In the genomic region with DNA sequence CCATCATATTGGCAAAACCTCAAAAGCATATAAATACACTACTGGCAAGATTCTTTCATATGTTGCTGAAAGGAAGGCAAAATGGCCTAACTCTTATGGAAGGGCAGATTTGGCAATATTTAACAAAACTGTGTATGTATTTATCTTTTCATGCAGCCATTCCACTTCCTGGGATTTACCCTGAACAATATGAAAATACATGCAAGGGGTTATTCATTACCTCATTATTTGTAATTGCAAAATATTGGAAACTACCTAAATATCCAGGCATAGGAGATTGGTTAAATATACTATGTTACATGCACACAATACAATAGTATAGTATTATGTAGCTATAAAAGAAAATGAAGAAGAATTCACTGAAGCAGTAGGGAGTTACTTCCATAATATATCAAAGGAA, we compare ENCODE assay signal across 1 cellular context.
TF ChIP-seq lines count a peak whose summit lies in the region.

No MANE protein-coding gene starts in this region.

TF ChIP-seq in SK-N-SH treated with all-trans-retinoic acid at 6 μM for 48 hours, 23 proteins besides CTCF, POLR2A, EP300 and RAD21 (continued from another document):
- TF ChIP-seq, protein P1, sequence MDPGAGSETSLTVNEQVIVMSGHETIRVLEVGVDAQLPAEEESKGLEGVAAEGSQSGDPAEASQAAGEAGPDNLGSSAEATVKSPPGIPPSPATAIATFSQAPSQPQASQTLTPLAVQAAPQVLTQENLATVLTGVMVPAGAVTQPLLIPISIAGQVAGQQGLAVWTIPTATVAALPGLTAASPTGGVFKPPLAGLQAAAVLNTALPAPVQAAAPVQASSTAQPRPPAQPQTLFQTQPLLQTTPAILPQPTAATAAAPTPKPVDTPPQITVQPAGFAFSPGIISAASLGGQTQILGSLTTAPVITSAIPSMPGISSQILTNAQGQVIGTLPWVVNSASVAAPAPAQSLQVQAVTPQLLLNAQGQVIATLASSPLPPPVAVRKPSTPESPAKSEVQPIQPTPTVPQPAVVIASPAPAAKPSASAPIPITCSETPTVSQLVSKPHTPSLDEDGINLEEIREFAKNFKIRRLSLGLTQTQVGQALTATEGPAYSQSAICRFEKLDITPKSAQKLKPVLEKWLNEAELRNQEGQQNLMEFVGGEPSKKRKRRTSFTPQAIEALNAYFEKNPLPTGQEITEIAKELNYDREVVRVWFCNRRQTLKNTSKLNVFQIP (CRISPR knock-in tag; IDR thresholded peaks at IDR 0.05; ENCODE audit: borderline replicate concordance, low read depth), result no peak
- TF ChIP-seq, protein P2, sequence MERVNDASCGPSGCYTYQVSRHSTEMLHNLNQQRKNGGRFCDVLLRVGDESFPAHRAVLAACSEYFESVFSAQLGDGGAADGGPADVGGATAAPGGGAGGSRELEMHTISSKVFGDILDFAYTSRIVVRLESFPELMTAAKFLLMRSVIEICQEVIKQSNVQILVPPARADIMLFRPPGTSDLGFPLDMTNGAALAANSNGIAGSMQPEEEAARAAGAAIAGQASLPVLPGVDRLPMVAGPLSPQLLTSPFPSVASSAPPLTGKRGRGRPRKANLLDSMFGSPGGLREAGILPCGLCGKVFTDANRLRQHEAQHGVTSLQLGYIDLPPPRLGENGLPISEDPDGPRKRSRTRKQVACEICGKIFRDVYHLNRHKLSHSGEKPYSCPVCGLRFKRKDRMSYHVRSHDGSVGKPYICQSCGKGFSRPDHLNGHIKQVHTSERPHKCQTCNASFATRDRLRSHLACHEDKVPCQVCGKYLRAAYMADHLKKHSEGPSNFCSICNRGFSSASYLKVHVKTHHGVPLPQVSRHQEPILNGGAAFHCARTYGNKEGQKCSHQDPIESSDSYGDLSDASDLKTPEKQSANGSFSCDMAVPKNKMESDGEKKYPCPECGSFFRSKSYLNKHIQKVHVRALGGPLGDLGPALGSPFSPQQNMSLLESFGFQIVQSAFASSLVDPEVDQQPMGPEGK (CRISPR knock-in tag; IDR thresholded peaks at IDR 0.05; ENCODE audit: borderline replicate concordance), result no peak
- TF ChIP-seq OSR1 (CRISPR knock-in tag; IDR thresholded peaks at IDR 0.05), result no peak
- TF ChIP-seq, protein P3, sequence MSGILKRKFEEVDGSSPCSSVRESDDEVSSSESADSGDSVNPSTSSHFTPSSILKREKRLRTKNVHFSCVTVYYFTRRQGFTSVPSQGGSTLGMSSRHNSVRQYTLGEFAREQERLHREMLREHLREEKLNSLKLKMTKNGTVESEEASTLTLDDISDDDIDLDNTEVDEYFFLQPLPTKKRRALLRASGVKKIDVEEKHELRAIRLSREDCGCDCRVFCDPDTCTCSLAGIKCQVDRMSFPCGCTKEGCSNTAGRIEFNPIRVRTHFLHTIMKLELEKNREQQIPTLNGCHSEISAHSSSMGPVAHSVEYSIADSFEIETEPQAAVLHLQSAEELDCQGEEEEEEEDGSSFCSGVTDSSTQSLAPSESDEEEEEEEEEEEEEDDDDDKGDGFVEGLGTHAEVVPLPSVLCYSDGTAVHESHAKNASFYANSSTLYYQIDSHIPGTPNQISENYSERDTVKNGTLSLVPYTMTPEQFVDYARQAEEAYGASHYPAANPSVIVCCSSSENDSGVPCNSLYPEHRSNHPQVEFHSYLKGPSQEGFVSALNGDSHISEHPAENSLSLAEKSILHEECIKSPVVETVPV (CRISPR knock-in tag; IDR thresholded peaks at IDR 0.05), result no peak
- TF ChIP-seq ISL1 (CRISPR knock-in tag; IDR thresholded peaks at IDR 0.05), result no peak
- TF ChIP-seq ZNF565 (CRISPR knock-in tag; conservative IDR thresholded peaks at IDR 0.05; ENCODE audit: low read depth), result no peak
- TF ChIP-seq ZFP3 (CRISPR knock-in tag; IDR thresholded peaks at IDR 0.05), result no peak
- no peak for TF ChIP-seq ESRRG (CRISPR knock-in tag; IDR thresholded peaks at IDR 0.05)
- TF ChIP-seq TOX (CRISPR knock-in tag; IDR thresholded peaks at IDR 0.05; ENCODE audit: borderline replicate concordance), result no peak
- TF ChIP-seq, protein P4, sequence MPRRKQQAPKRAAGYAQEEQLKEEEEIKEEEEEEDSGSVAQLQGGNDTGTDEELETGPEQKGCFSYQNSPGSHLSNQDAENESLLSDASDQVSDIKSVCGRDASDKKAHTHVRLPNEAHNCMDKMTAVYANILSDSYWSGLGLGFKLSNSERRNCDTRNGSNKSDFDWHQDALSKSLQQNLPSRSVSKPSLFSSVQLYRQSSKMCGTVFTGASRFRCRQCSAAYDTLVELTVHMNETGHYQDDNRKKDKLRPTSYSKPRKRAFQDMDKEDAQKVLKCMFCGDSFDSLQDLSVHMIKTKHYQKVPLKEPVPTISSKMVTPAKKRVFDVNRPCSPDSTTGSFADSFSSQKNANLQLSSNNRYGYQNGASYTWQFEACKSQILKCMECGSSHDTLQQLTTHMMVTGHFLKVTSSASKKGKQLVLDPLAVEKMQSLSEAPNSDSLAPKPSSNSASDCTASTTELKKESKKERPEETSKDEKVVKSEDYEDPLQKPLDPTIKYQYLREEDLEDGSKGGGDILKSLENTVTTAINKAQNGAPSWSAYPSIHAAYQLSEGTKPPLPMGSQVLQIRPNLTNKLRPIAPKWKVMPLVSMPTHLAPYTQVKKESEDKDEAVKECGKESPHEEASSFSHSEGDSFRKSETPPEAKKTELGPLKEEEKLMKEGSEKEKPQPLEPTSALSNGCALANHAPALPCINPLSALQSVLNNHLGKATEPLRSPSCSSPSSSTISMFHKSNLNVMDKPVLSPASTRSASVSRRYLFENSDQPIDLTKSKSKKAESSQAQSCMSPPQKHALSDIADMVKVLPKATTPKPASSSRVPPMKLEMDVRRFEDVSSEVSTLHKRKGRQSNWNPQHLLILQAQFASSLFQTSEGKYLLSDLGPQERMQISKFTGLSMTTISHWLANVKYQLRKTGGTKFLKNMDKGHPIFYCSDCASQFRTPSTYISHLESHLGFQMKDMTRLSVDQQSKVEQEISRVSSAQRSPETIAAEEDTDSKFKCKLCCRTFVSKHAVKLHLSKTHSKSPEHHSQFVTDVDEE (CRISPR knock-in tag; IDR thresholded peaks at IDR 0.05), result no peak
